22 cellular contexts compared by ENCODE assay signal in genomic region chr3:14254812-14255702, GRCh38.
"Had no signal": no experiment of that assay in that cellular context is flagged by ENCODE, and none has a peak within 500 bp of the region (broad histone marks: within the 10 kb centered on the region; RNA-seq: fewer than 3 reads in every experiment).

No MANE protein-coding gene starts in this region.

- H3K9me3 ChIP-seq: ascending aorta, MG63 had no signal

- H3K36me3 ChIP-seq: ascending aorta, MG63 had no signal

- H3K27me3 Mint-ChIP-seq: brain had no signal

- H3K27ac Mint-ChIP-seq: activated CD8-positive, alpha-beta T cell treated with anti-CD3 and anti-CD28 coated beads, Interleukin-2, amount 10 ng/mL, durations not matched to agents 7 days and 5 days; brain; T-helper 17 cell; WTC11 had no signal

- DNase-seq: activated CD4-positive, alpha-beta T cell treated with anti-CD3 and anti-CD28 coated beads for 48 hours; activated CD4-positive, alpha-beta T cell treated with anti-CD3 and anti-CD28 coated beads, Interleukin-2, amount 50 U/mL, for 4 hours; activated CD4-positive, CD25-positive, alpha-beta regulatory T cell treated with anti-CD3 and anti-CD28 coated beads, Interleukin-2, amount 50 U/mL, for 72 hours; activated CD8-positive, alpha-beta memory T cell treated with anti-CD3 and anti-CD28 coated beads, Interleukin-2, amount 50 U/mL, for 48 hours; activated CD8-positive, alpha-beta T cell treated with anti-CD3 and anti-CD28 coated beads, Interleukin-2, amount 10 ng/mL, durations not matched to agents 7 days and 5 days; activated naive CD4-positive, alpha-beta T cell treated with anti-CD3 and anti-CD28 coated beads, Interleukin-2, amount 50 U/mL, for 16 hours; activated T-cell treated with anti-CD3 and anti-CD28 coated beads, Interleukin-2, amount 50 U/mL, for 1 hour; amniotic stem cell; MG63; NCI-H1092 treated with DMSO at 0.1 percent for 48 hours; NCI-H1436; NCI-H1694 treated with DMSO at 0.1 percent for 48 hours; NCI-H2029 treated with DMSO at 0.1 percent for 48 hours; NCI-H345; NCI-H510A; PC-9; SIG-M5; T-helper 17 cell; T-helper 9 cell had no signal

- H3K27me3 ChIP-seq: ascending aorta, MG63 had no signal

- H2AFZ ChIP-seq: PC-9 had no signal

- H3K9me3 Mint-ChIP-seq: brain had no signal

- ATAC-seq: activated CD8-positive, alpha-beta T cell treated with anti-CD3 and anti-CD28 coated beads, Interleukin-2, amount 10 ng/mL, durations not matched to agents 7 days and 5 days; T-helper 17 cell; WTC11 had no signal

- H3K27ac ChIP-seq: ascending aorta, PC-9 had no signal

- H3K4me3 Mint-ChIP-seq: activated CD8-positive, alpha-beta T cell treated with anti-CD3 and anti-CD28 coated beads, Interleukin-2, amount 10 ng/mL, durations not matched to agents 7 days and 5 days; brain; T-helper 17 cell; WTC11 had no signal

- H3K4me3 ChIP-seq: ascending aorta, MG63, PC-9 had no signal

- H3K4me1 ChIP-seq: ascending aorta had no signal

- H3K36me3 Mint-ChIP-seq: brain, WTC11 had no signal
